ENCODE assay signal across 27 cellular contexts in the genomic region with DNA sequence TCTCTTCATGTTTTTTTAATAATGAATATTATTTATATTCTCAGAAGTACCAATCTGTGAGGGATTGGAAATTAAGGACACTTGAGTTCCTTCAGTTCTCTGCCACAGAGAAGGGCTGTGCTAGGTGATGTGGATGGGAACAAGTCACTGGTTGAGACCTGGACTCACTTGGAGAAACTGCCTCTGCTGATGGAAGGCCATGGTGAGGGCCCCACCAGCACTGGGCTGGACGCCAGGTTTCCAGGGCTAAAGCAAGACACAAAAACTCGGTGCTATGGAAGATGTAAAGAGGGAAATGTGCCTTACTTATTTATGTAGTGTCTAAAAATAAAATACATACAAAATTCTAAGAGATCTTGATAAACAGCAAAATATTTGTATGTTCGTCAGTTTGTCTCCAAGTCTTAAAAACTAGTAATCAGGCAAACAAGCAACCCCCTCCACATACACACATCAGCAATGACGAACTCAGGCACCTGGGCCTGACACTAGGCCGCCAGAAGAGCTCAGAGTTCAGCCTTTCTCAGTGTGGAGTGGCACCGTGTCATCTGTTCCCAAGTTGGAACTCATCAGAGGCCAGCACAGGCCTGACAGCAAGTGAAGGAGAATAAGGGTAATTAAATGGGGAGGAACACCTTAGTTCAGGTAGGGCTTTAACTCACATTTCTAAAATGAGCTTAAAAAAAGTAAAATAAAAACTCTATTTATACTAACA. TPM values are rescaled to one million over a fixed set of nuclear protein-coding genes. Genes with fewer than 3 reads are reported as not detected.
DNase-seq lines count a peak whose midpoint lies in the region; ATAC-seq and TF ChIP-seq lines count a peak whose summit lies in the region.
"Had no signal": no experiment of that assay in that cellular context is flagged by ENCODE, and none has a peak within 500 bp of the region (broad histone marks: within the 10 kb centered on the region; RNA-seq: fewer than 3 reads in every experiment).

No MANE protein-coding gene starts in this region.

- H4K20me1 ChIP-seq in BLaER1 treated with 17β-estradiol and CSF1 and Interleukin-3, amounts not matched to agents 10 nM and 100 nM, result peaks cover 0 to 20% (median 0%) of the 10 kb centered on the region in 11 experiments; a peak in 2 of 22 replicates

- H3K27me3 ChIP-seq in BLaER1 treated with 17β-estradiol and CSF1 and Interleukin-3, amounts not matched to agents 10 nM and 100 nM, result no peaks in the 10 kb centered on the region
- no peaks in the 10 kb centered on the region for H3K27me3 ChIP-seq in heart left ventricle
- H3K27me3 ChIP-seq: suprapubic skin, uterus had no signal

- H3K27ac Mint-ChIP-seq in mesothelial cell of epicardium, result peak overlapping the region; percentile 82
- H3K27ac Mint-ChIP-seq: activated CD4-positive, alpha-beta T cell treated with anti-CD3 and anti-CD28 coated beads, Interleukin-2, amount 10 ng/mL, durations not matched to agents 24 days and 14 days; stimulated activated memory B cell treated with anti-CD40 and anti-IgM and Interleukin-4, amounts not matched to agents 10 μg/mL and 1 μg/mL and 100 μg/mL, for 72 hours had no signal

- H3K4me3 ChIP-seq in BLaER1 treated with 17β-estradiol and CSF1 and Interleukin-3, amounts not matched to agents 10 nM and 100 nM, result no peak overlapping the region
- no peak overlapping the region for H3K4me3 ChIP-seq in heart left ventricle
- H3K4me3 ChIP-seq: suprapubic skin, uterus had no signal

- intact Hi-C loops in heart left ventricle (cut with DNase I), result no loop called here

- no peak overlapping the region for H3K4me3 Mint-ChIP-seq in mesothelial cell of epicardium
- H3K4me3 Mint-ChIP-seq: activated CD4-positive, alpha-beta T cell treated with anti-CD3 and anti-CD28 coated beads, Interleukin-2, amount 10 ng/mL, durations not matched to agents 24 days and 14 days; naive B cell; stimulated activated memory B cell treated with anti-CD40 and anti-IgM and Interleukin-4, amounts not matched to agents 10 μg/mL and 1 μg/mL and 100 μg/mL, for 72 hours had no signal

- H3K36me3 Mint-ChIP-seq in mesothelial cell of epicardium, result peaks cover 13% of the 10 kb centered on the region
- H3K36me3 Mint-ChIP-seq: IgD-negative memory B cell; naive B cell; stimulated activated memory B cell treated with anti-CD40 and anti-IgM and Interleukin-4, amounts not matched to agents 10 μg/mL and 1 μg/mL and 100 μg/mL, for 72 hours had no signal

- peak overlapping the region in 9 of 11 experiments; percentile 66 to 91 (median 84); a peak in 18 of 22 replicates for H3K27ac ChIP-seq in BLaER1 treated with 17β-estradiol and CSF1 and Interleukin-3, amounts not matched to agents 10 nM and 100 nM
- H3K27ac ChIP-seq in heart left ventricle, result peak overlapping the region in 7 of 12 donors; percentile 11 to 72 (median 41)
- H3K27ac ChIP-seq: suprapubic skin, uterus had no signal

- H3K4me1 ChIP-seq in BLaER1 treated with 17β-estradiol and CSF1 and Interleukin-3, amounts not matched to agents 10 nM and 100 nM, result peaks cover 0 to 71% (median 32%) of the 10 kb centered on the region in 10 experiments; a peak in 15 of 20 replicates
- H3K4me1 ChIP-seq in heart left ventricle, result peaks cover 0 to 57% (median 33%) of the 10 kb centered on the region in 12 donors
- H3K4me1 ChIP-seq: uterus had no signal

- H3K4me2 ChIP-seq in BLaER1 treated with 17β-estradiol and CSF1 and Interleukin-3, amounts not matched to agents 10 nM and 100 nM, result peak overlapping the region in 10 of 11 experiments; percentile 2 to 75 (median 54); a peak in 15 of 22 replicates

- no peak for TF ChIP-seq CTCF in heart left ventricle (IDR thresholded peaks at IDR 0.05)
- TF ChIP-seq CTCF in mesothelial cell of epicardium (IDR thresholded peaks at IDR 0.05; ENCODE audit: unreplicated experiment), result no peak

- 57 to 60% (median 58%) methylated on average over 6 of the region's 6 CpGs for WGBS in heart left ventricle, 4 donors

- H3K4me1 Mint-ChIP-seq in mesothelial cell of epicardium, result peaks cover 46% of the 10 kb centered on the region
- H3K4me1 Mint-ChIP-seq: IgD-negative memory B cell; naive B cell; stimulated activated memory B cell treated with anti-CD40 and anti-IgM and Interleukin-4, amounts not matched to agents 10 μg/mL and 1 μg/mL and 100 μg/mL, for 72 hours had no signal

- no peak for TF ChIP-seq POLR2A in heart left ventricle (IDR thresholded peaks at IDR 0.05)

- H3K9me3 ChIP-seq in BLaER1 treated with 17β-estradiol and CSF1 and Interleukin-3, amounts not matched to agents 10 nM and 100 nM (replicated peaks in 1 of 11), result peaks cover 0 to 44% (median 5%) of the 10 kb centered on the region in 11 experiments; a peak in 12 of 22 replicates
- H3K9me3 ChIP-seq in heart left ventricle, result no peaks in the 10 kb centered on the region
- H3K9me3 ChIP-seq: suprapubic skin, uterus had no signal

- H3K27me3 Mint-ChIP-seq in mesothelial cell of epicardium (ENCODE audit: low read depth), result no peaks in the 10 kb centered on the region
- H3K27me3 Mint-ChIP-seq: IgD-negative memory B cell had no signal

- ATAC-seq in heart left ventricle (peak in 3 of 4 donors; percentile 67 to 78 (median 72)), GM21367 (IDR thresholded peaks at IDR 0.05; ENCODE audit: unreplicated experiment) (no peak)
- ATAC-seq: SK-N-SH treated with all-trans-retinoic acid at 6 μM for 48 hours; stimulated activated memory B cell treated with anti-CD40 and anti-IgM and Interleukin-4, amounts not matched to agents 10 μg/mL and 1 μg/mL and 100 μg/mL, for 72 hours had no signal

- H3K9ac ChIP-seq in BLaER1 treated with 17β-estradiol and CSF1 and Interleukin-3, amounts not matched to agents 10 nM and 100 nM, result peak overlapping the region in 4 of 11 experiments; percentile 7 to 60 (median 46); a peak in 7 of 22 replicates

- DNase-seq in NCI-H446 (lab: John Stamatoyannopoulos, UW) (peak; percentile 25 to 54), heart left ventricle (peak in 2 of 5 donors; percentile 47 to 58), mesothelial cell of epicardium (ENCODE audit: low spot score in 2 of 2, unreplicated experiment in 2 of 2) (no peak), iPS-NIHi11 (ENCODE audit: low spot score) (no peak), cerebellar cortex (ENCODE audit: low spot score) (no peak)
- no peak for DNase-seq in activated naive CD4-positive, alpha-beta T cell treated with anti-CD3 and anti-CD28 coated beads, Interleukin-2, amount 50 U/mL, for 16 hours
- DNase-seq: ACHN; activated CD4-positive, alpha-beta T cell treated with anti-CD3 and anti-CD28 coated beads, Interleukin-2, amount 10 ng/mL, durations not matched to agents 24 days and 14 days; activated naive CD4-positive, alpha-beta T cell treated with Interleukin-2 at 50 U/mL for 16 hours; activated T-cell treated with anti-CD3 and anti-CD28 coated beads, Interleukin-2, amount 50 U/mL, for 48 hours; amniotic stem cell; COR-L47; dermis blood vessel endothelial cell; kidney; naive B cell; NCI-H2081 treated with DMSO at 0.1 percent for 48 hours; NCI-H524 treated with DMSO at 0.1 percent for 48 hours; retina; stimulated activated CD4-positive, alpha-beta T cell treated with anti-CD3 and anti-CD28 coated beads, Interleukin-2, amount 100 ng/mL, for 48 hours; T-helper 2 cell; uterus had no signal

- H3K36me3 ChIP-seq in BLaER1 treated with 17β-estradiol and CSF1 and Interleukin-3, amounts not matched to agents 10 nM and 100 nM, result peaks cover 0 to 22% (median 3%) of the 10 kb centered on the region in 11 experiments; a peak in 6 of 22 replicates
- H3K36me3 ChIP-seq in heart left ventricle, result peaks cover 0 to under 1% (median 0%) of the 10 kb centered on the region in 9 donors
- H3K36me3 ChIP-seq: suprapubic skin, uterus had no signal

- H3K9me3 Mint-ChIP-seq in mesothelial cell of epicardium, result no peaks in the 10 kb centered on the region
- H3K9me3 Mint-ChIP-seq: activated CD4-positive, alpha-beta T cell treated with anti-CD3 and anti-CD28 coated beads, Interleukin-2, amount 10 ng/mL, durations not matched to agents 24 days and 14 days; IgD-negative memory B cell; naive B cell; stimulated activated memory B cell treated with anti-CD40 and anti-IgM and Interleukin-4, amounts not matched to agents 10 μg/mL and 1 μg/mL and 100 μg/mL, for 72 hours had no signal

RNA-seq across cellular contexts. Expression of a gene that starts 19.6 kb away (rescaled TPM):
- 100 to 1,000 TPM in 5 of 9 donors, 10 to 100 TPM in 4; 70.8 to 148 (median 102) TPM for total RNA-seq in heart left ventricle
- polyA plus RNA-seq in heart left ventricle, result 100 to 1,000 TPM in 1 of 2 donors, 10 to 100 TPM in 1; 18.1 to 103 TPM
- total RNA-seq in mesothelial cell of epicardium, result 78.7 to 82.0 TPM (median 81.4 TPM) in 3 replicates
- polyA plus RNA-seq: IgD-negative memory B cell had no signal

Comparison
In these comparisons a context has a peak if more than half of its experiments do, and no peak if none do; other contexts are left out.
1. DNase-seq: peak in NCI-H446 (2 of 2); none in mesothelial cell of epicardium (0 of 2), iPS-NIHi11 (single experiment), activated naive CD4-positive, alpha-beta T cell treated with anti-CD3 and anti-CD28 coated beads, Interleukin-2, amount 50 U/mL, for 16 hours (single experiment) and cerebellar cortex (single experiment).